ENCODE assay signal across 8 cellular contexts in genomic region chr10:3172446-3173172, GRCh38. TPM values are rescaled to one million over a fixed set of nuclear protein-coding genes. Genes with fewer than 3 reads are reported as not detected.
DNase-seq lines count a peak whose midpoint lies in the region; ATAC-seq, FAIRE-seq and TF ChIP-seq lines count a peak whose summit lies in the region.

TSS of gene PITRM1 (minus strand) at chr10:3172782. CDS start at chr10:3172772, 10 bp downstream.

- H3K4me1 ChIP-seq in Loucy (ENCODE audit: insufficient read depth, low read length, poor library complexity, severe bottlenecking): peaks cover 11% of the 10 kb centered on the region

- peak within 1 kb of the TSS; percentile 73 for H3K9ac ChIP-seq in Loucy (ENCODE audit: low read depth, low read length, poor library complexity, severe bottlenecking)

- peak; percentile 100 for TF ChIP-seq POLR2A in H54 (IDR thresholded peaks at IDR 0.05; ENCODE audit: low read depth, low read length)
- TF ChIP-seq POLR2A in Raji (IDR thresholded peaks at IDR 0.05; ENCODE audit: insufficient read depth, low read depth, low read length): peak; percentile 99

- no peaks in the 10 kb centered on the region for H3K9me2 ChIP-seq in Loucy (replicated peaks; ENCODE audit: low read depth, low read length)

- H3K4me3 Mint-ChIP-seq in nephron progenitor cell: peak within 1 kb of the TSS; percentile 89
- H3K4me3 Mint-ChIP-seq in stimulated activated naive CD8-positive, alpha-beta T cell treated with anti-CD3 and anti-CD28 coated beads, Interleukin-15, amount 100 ng/mL, for 72 hours: peak within 1 kb of the TSS; percentile 89 to 93

- peaks cover 7% of the 10 kb centered on the region for H4K20me1 ChIP-seq in Loucy (ENCODE audit: insufficient read depth, low read length, poor library complexity, severe bottlenecking)

- ATAC-seq in stimulated activated naive CD8-positive, alpha-beta T cell treated with anti-CD3 and anti-CD28 coated beads, Interleukin-15, amount 100 ng/mL, for 72 hours: peak; percentile 97

- H3K4me3 ChIP-seq in Loucy (ENCODE audit: low read length, poor library complexity, severe bottlenecking) (peak within 1 kb of the TSS; percentile 81), fibroblast of the aortic adventitia (ENCODE audit: low read depth, low read length) (peak within 1 kb of the TSS; percentile 88)

- peaks cover 5% of the 10 kb centered on the region; the same call in 1 of the 2 replicates for H3K36me3 ChIP-seq in Loucy (ENCODE audit: insufficient read depth, low read length)

- DNase-seq in ELF-1 (ENCODE audit: low read depth, low spot score): peak; percentile 99
- peak; percentile 87 for DNase-seq in H54 (ENCODE audit: insufficient read length, low spot score)
- DNase-seq in activated effector memory CD4-positive, alpha-beta T cell treated with Interleukin-2 at 50 U/mL for 16 hours: peak; percentile 99
- DNase-seq in fibroblast of the aortic adventitia (ENCODE audit: low read depth): peak; percentile 99
- DNase-seq in nephron progenitor cell: peak; percentile 99
- DNase-seq in stimulated activated naive CD8-positive, alpha-beta T cell treated with anti-CD3 and anti-CD28 coated beads, Interleukin-15, amount 100 ng/mL, for 72 hours: peak; percentile 98 to 99

- no peak for FAIRE-seq in H54 (lab: Jason Lieb, UNC)

- peak within 1 kb of the TSS; percentile 85 for H3K4me2 ChIP-seq in Loucy (ENCODE audit: low read depth, low read length, poor library complexity, severe bottlenecking)

- H3K27ac Mint-ChIP-seq in nephron progenitor cell: peak within 1 kb of the TSS; percentile 27
- H3K27ac Mint-ChIP-seq in stimulated activated naive CD8-positive, alpha-beta T cell treated with anti-CD3 and anti-CD28 coated beads, Interleukin-15, amount 100 ng/mL, for 72 hours: peak within 1 kb of the TSS; percentile 93 to 94

- H3K27me3 Mint-ChIP-seq in nephron progenitor cell (ENCODE audit: low read depth, poor library complexity): peaks cover 14% of the 10 kb centered on the region
- H3K27me3 Mint-ChIP-seq in stimulated activated naive CD8-positive, alpha-beta T cell treated with anti-CD3 and anti-CD28 coated beads, Interleukin-15, amount 100 ng/mL, for 72 hours: no peaks in the 10 kb centered on the region

- H3K27me3 ChIP-seq in Loucy (ENCODE audit: insufficient read depth, low read length, poor library complexity, severe bottlenecking): no peaks in the 10 kb centered on the region

- peaks cover 10% of the 10 kb centered on the region for H3K4me1 Mint-ChIP-seq in nephron progenitor cell
- peaks cover 24% of the 10 kb centered on the region for H3K4me1 Mint-ChIP-seq in stimulated activated naive CD8-positive, alpha-beta T cell treated with anti-CD3 and anti-CD28 coated beads, Interleukin-15, amount 100 ng/mL, for 72 hours

- peaks cover 1% of the 10 kb centered on the region for H3K9me3 Mint-ChIP-seq in nephron progenitor cell
- H3K9me3 Mint-ChIP-seq in stimulated activated naive CD8-positive, alpha-beta T cell treated with anti-CD3 and anti-CD28 coated beads, Interleukin-15, amount 100 ng/mL, for 72 hours: no peaks in the 10 kb centered on the region

- peaks cover 24% of the 10 kb centered on the region for H3K79me2 ChIP-seq in Loucy (ENCODE audit: insufficient read depth, low read length)

- TF ChIP-seq CTCF in Loucy (conservative IDR thresholded peaks at IDR 0.05; ENCODE audit: low read length) (no peak), fibroblast of the aortic adventitia (IDR thresholded peaks at IDR 0.05; ENCODE audit: insufficient read depth, low read length) (no peak), nephron progenitor cell (IDR thresholded peaks at IDR 0.05) (no peak)

- no peaks in the 10 kb centered on the region for H3F3A ChIP-seq in Loucy (ENCODE audit: low read depth)

- peak within 1 kb of the TSS; percentile 65 for H2AFZ ChIP-seq in Loucy (ENCODE audit: low read length)

- peaks cover 18% of the 10 kb centered on the region for H3K36me3 Mint-ChIP-seq in nephron progenitor cell (ENCODE audit: low read depth)

- H3K9me3 ChIP-seq in Loucy (ENCODE audit: insufficient read depth, low read depth, low read length): no peaks in the 10 kb centered on the region

RNA-seq across cellular contexts. Expression of gene PITRM1, which starts in this region (rescaled TPM):
- 29.7 and 110 TPM in 2 replicates for total RNA-seq in fibroblast of the aortic adventitia (ENCODE audit: low replicate concordance)

Comparison
In these comparisons a context has a peak if more than half of its experiments do, and no peak if none do; other contexts are left out.
1. Peak in every context shown above with its lines: DNase-seq, ATAC-seq and H3K4me3 ChIP-seq.